10 cellular contexts compared by ENCODE assay signal in genomic region chr20:63946986-63947637, GRCh38. TPM values are rescaled to one million over a fixed set of nuclear protein-coding genes. Genes with fewer than 3 reads are reported as not detected.
DNase-seq lines count a peak whose midpoint lies in the region; ATAC-seq and TF ChIP-seq lines count a peak whose summit lies in the region.
"Had no signal": no experiment of that assay in that cellular context is flagged by ENCODE, and none has a peak within 500 bp of the region (broad histone marks: within the 10 kb centered on the region; RNA-seq: fewer than 3 reads in every experiment).

No MANE protein-coding gene starts in this region.

- peaks cover 49% of the 10 kb centered on the region for H3K4me1 ChIP-seq in CD4-positive, alpha-beta memory T cell (ENCODE audit: insufficient read depth, low read length)
- H3K4me1 ChIP-seq in Panc1 (ENCODE audit: control insufficient read depth, insufficient read depth, low read length) (peaks cover 56% of the 10 kb centered on the region), esophagus (ENCODE audit: control insufficient read depth in 2 of 2, insufficient read depth in 2 of 2, low read length in 1 of 2) (peaks cover 19 to 62% of the 10 kb centered on the region in 2 donors), neutrophil (ENCODE audit: control insufficient read depth in 1 of 2, insufficient read depth in 1 of 2, low read depth in 1 of 2, low read length in 1 of 2) (peaks cover 45 to 49% of the 10 kb centered on the region in 2 experiments)

- DNase-seq in CD4-positive, alpha-beta memory T cell: peak in 1 of 5 donors; percentile 24
- no peak for DNase-seq in Panc1 (ENCODE audit: low read depth, low spot score)
- DNase-seq in NCI-H526 treated with DMSO at 0.1 percent for 48 hours (lab: John Stamatoyannopoulos, UW): no peak
- no peak for DNase-seq in occipital lobe (lab: John Stamatoyannopoulos, UW)
- no peak for DNase-seq in GDM1 (lab: John Stamatoyannopoulos, UW)
- DNase-seq: cortex of kidney had no signal

- H3K27me3 ChIP-seq in CD4-positive, alpha-beta memory T cell (ENCODE audit: insufficient read depth, low read length): no peaks in the 10 kb centered on the region
- H3K27me3 ChIP-seq in Panc1 (ENCODE audit: control insufficient read depth, insufficient read depth, low read length): no peaks in the 10 kb centered on the region
- H3K27me3 ChIP-seq in esophagus (ENCODE audit: control insufficient read depth in 1 of 2, insufficient read depth in 2 of 2, low read length in 2 of 2): no peaks in the 10 kb centered on the region
- no peaks in the 10 kb centered on the region for H3K27me3 ChIP-seq in neutrophil

- H3K4me3 ChIP-seq in CD4-positive, alpha-beta memory T cell (ENCODE audit: low read length in 2 of 2): no peak overlapping the region
- H3K4me3 ChIP-seq in Panc1 (ENCODE audit: low read depth in 2 of 2, low read length in 2 of 2): no peak overlapping the region
- H3K4me3 ChIP-seq in esophagus (ENCODE audit: low read depth in 1 of 2, low read length in 2 of 2): no peak overlapping the region
- H3K4me3 ChIP-seq in neutrophil (ENCODE audit: low read depth in 1 of 2, low read length in 1 of 2): no peak overlapping the region

- no peaks in the 10 kb centered on the region for H3K27me3 Mint-ChIP-seq in CD4-positive, alpha-beta memory T cell

- peaks cover 27 to 60% (median 39%) of the 10 kb centered on the region in 4 donors for H3K4me1 Mint-ChIP-seq in CD4-positive, alpha-beta memory T cell

- in situ Hi-C loops in Panc1 (cut with HindIII; ENCODE audit: low pct_unique_long_range_greater_than_20kb, low sequenced_read_pairs): no loop called here

- peaks cover 25% of the 10 kb centered on the region for H3K36me3 ChIP-seq in CD4-positive, alpha-beta memory T cell (ENCODE audit: insufficient read depth, low read length)
- H3K36me3 ChIP-seq in Panc1 (ENCODE audit: control insufficient read depth, insufficient read depth, low read length): no peaks in the 10 kb centered on the region
- peaks cover 4 to 42% of the 10 kb centered on the region in 2 donors for H3K36me3 ChIP-seq in esophagus (ENCODE audit: control insufficient read depth in 2 of 2, insufficient read depth in 2 of 2, low read length in 1 of 2)
- peaks cover 46% of the 10 kb centered on the region for H3K36me3 ChIP-seq in neutrophil

- H3K4me3 Mint-ChIP-seq in CD4-positive, alpha-beta memory T cell: peak overlapping the region in 6 of 8 donors; percentile 66 to 98 (median 82)

- CTCF ChIA-PET in CD4-positive, alpha-beta memory T cell (lab: Charles Lee; ENCODE audit: partially characterized antibody): no interaction called here
- CTCF ChIA-PET in Panc1 (lab: Charles Lee): no interaction called here

- no peak overlapping the region for H3K27ac ChIP-seq in CD4-positive, alpha-beta memory T cell (ENCODE audit: low read depth, low read length)
- H3K27ac ChIP-seq in Panc1 (ENCODE audit: low read length): 0 out of 2 replicates have a peak overlapping the region, but pooled peaks have one; percentile 7
- H3K27ac ChIP-seq in esophagus (ENCODE audit: low read depth in 2 of 2, low read length in 1 of 2): peak overlapping the region; percentile 19 to 99
- H3K27ac ChIP-seq in neutrophil: peak overlapping the region; percentile 56
- H3K27ac ChIP-seq: KMS-11 had no signal

- TF ChIP-seq CTCF in Panc1 (IDR thresholded peaks at IDR 0.05) (no peak), neutrophil (IDR thresholded peaks at IDR 0.05) (no peak)

- H3K27ac Mint-ChIP-seq in CD4-positive, alpha-beta memory T cell: peak overlapping the region; percentile 1 to 99 (median 57)

- ATAC-seq in Panc1: no peak
- ATAC-seq in GM18907 (IDR thresholded peaks at IDR 0.05; ENCODE audit: unreplicated experiment): no peak

- BruUV-seq in Panc1 (replicated peaks; lab: Mats Ljungman, UMichigan): no TSS peak

- POLR2A ChIA-PET in CD4-positive, alpha-beta memory T cell (lab: Charles Lee; ENCODE audit: partially characterized antibody): interaction anchor here (0.6 to 0.9 kb wide), 2 partner anchors 9 to 15 kb away, joined by 3 read pairs; partner anchors contain the start of gene UCKL1
- POLR2A ChIA-PET in Panc1 (lab: Charles Lee): interaction anchor here (0.7 kb wide), 1 partner anchor 110 kb away, joined by 3 read pairs; no protein-coding TSS in a partner anchor

- intact Hi-C loops in CD4-positive, alpha-beta memory T cell (cut with micrococcal nuclease): no loop called here
- intact Hi-C loops in Panc1 (cut with micrococcal nuclease; ENCODE audit: unreplicated experiment): no loop called here

- H3K9me3 ChIP-seq in CD4-positive, alpha-beta memory T cell (ENCODE audit: control insufficient read depth in 1 of 2, low read length in 2 of 2): no peaks in the 10 kb centered on the region
- H3K9me3 ChIP-seq in Panc1 (ENCODE audit: control insufficient read depth, insufficient read depth, low read depth, low read length) (no peaks in the 10 kb centered on the region), esophagus (ENCODE audit: control insufficient read depth in 2 of 2, insufficient read depth in 1 of 2, low read depth in 1 of 2, low read length in 1 of 2) (no peaks in the 10 kb centered on the region), neutrophil (no peaks in the 10 kb centered on the region)

- H3K9me3 Mint-ChIP-seq in CD4-positive, alpha-beta memory T cell: peaks cover 0 to 2% (median 0%) of the 10 kb centered on the region in 8 donors

- 79 to 82% methylated on average over 15 of the region's 15 CpGs for WGBS in esophagus, 2 donors

- H3K36me3 Mint-ChIP-seq in CD4-positive, alpha-beta memory T cell: peaks cover 3 to 29% of the 10 kb centered on the region in 2 donors

RNA-seq across cellular contexts. Expression of gene UCKL1, which starts 9.1 kb away (rescaled TPM):
- 10 to 100 TPM; 53.7 to 55.1 TPM for total RNA-seq in CD4-positive, alpha-beta memory T cell
- polyA plus RNA-seq in CD4-positive, alpha-beta memory T cell: 10 to 100 TPM; 26.2 to 31.8 TPM
- total RNA-seq in Panc1 (2021; ENCODE audit: unreplicated experiment): 47.4 TPM
- 76.5 TPM for polyA plus RNA-seq in Panc1 (2012; ENCODE audit: insufficient read length)
- 10 to 100 TPM; 40.6 to 47.3 TPM for polyA plus RNA-seq in esophagus
- total RNA-seq in occipital lobe: 17.8 TPM

RNA-seq across cellular contexts. Expression of gene ZNF512B, which starts 22.6 kb away (rescaled TPM):
- total RNA-seq in CD4-positive, alpha-beta memory T cell: 10 to 100 TPM; 20.7 to 22.0 TPM
- 1 to 10 TPM in 1 of 2 donors, under 1 TPM in 1; 0.20 to 1.7 TPM for polyA plus RNA-seq in CD4-positive, alpha-beta memory T cell
- total RNA-seq in Panc1 (2021; ENCODE audit: unreplicated experiment) (17.9 TPM), occipital lobe (15.8 TPM)
- 13.6 TPM for polyA plus RNA-seq in Panc1 (2012; ENCODE audit: insufficient read length)
- polyA plus RNA-seq in esophagus: 10 to 100 TPM; 10.1 to 18.3 TPM

RNA-seq across cellular contexts. Expression of gene SAMD10, which starts 32.3 kb away (rescaled TPM):
- 1 to 10 TPM; 7.4 to 7.5 TPM for total RNA-seq in CD4-positive, alpha-beta memory T cell
- polyA plus RNA-seq in CD4-positive, alpha-beta memory T cell: 10 to 100 TPM in 1 of 2 donors, 1 to 10 TPM in 1; 9.7 to 13.0 TPM
- total RNA-seq in Panc1 (2021; ENCODE audit: unreplicated experiment) (8.8 TPM), occipital lobe (6.4 TPM)
- polyA plus RNA-seq in Panc1 (2012; ENCODE audit: insufficient read length): 13.2 TPM
- 10 to 100 TPM in 1 of 2 donors, 1 to 10 TPM in 1; 9.4 to 13.1 TPM for polyA plus RNA-seq in esophagus

RNA-seq across cellular contexts. Expression of gene PRPF6, which starts 33.8 kb away (rescaled TPM):
- 10 to 100 TPM; 86.4 to 88.7 TPM for total RNA-seq in CD4-positive, alpha-beta memory T cell
- polyA plus RNA-seq in CD4-positive, alpha-beta memory T cell: 100 to 1,000 TPM in 1 of 2 donors, 10 to 100 TPM in 1; 63.8 to 101 TPM
- total RNA-seq in Panc1 (2021; ENCODE audit: unreplicated experiment): 88.4 TPM
- 125 TPM for polyA plus RNA-seq in Panc1 (2012; ENCODE audit: insufficient read length)
- polyA plus RNA-seq in esophagus: 10 to 100 TPM; 24.6 to 39.0 TPM
- 71.0 TPM for total RNA-seq in occipital lobe

RNA-seq across cellular contexts. Expression of gene DNAJC5, which starts 52.2 kb away (rescaled TPM):
- total RNA-seq in CD4-positive, alpha-beta memory T cell: 10 to 100 TPM; 53.3 to 54.4 TPM
- 1 to 10 TPM; 4.9 to 9.2 TPM for polyA plus RNA-seq in CD4-positive, alpha-beta memory T cell
- total RNA-seq in Panc1 (2021; ENCODE audit: unreplicated experiment) (59.5 TPM), occipital lobe (99.7 TPM)
- polyA plus RNA-seq in Panc1 (2012; ENCODE audit: insufficient read length): 53.2 TPM
- polyA plus RNA-seq in esophagus: 10 to 100 TPM; 42.9 to 59.4 TPM
